Comparison of ENCODE assay signal across 1 cellular context in the genomic region with DNA sequence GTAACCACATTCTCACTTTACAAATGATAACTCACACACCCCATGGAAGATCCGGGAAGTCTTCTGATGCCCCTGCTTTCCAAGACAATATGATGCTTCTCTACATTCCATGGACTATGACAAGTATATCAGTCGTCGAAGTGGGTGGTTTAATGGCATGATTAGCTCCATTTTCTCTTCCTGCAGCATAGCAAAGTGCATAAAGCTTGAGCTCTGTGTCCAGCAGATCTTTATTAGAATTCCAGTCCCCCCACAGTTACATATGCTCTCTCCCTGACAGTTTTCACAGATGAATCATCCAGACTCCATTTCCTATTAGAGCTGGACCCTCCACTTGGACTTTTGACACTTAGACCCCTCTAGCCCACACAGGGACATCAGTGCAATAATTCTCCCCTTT.
TF ChIP-seq lines count a peak whose summit lies in the region.

No MANE protein-coding gene starts in this region.

TF ChIP-seq in IMR-90, 13 proteins besides CTCF, POLR2A, EP300 and RAD21:
- TF ChIP-seq CEBPB (IDR thresholded peaks at IDR 0.05; ENCODE audit: low read depth, low read length) (no peak), SMC3 (IDR thresholded peaks at IDR 0.05; ENCODE audit: low read depth, low read length) (no peak), MAZ (IDR thresholded peaks at IDR 0.05; ENCODE audit: borderline replicate concordance, low read depth, low read length) (no peak), MAFK (IDR thresholded peaks at IDR 0.05; ENCODE audit: low read depth, low read length) (no peak), RCOR1 (IDR thresholded peaks at IDR 0.05; ENCODE audit: insufficient replicate concordance, low read length) (no peak), NFE2L2 (IDR thresholded peaks at IDR 0.05; ENCODE audit: low read depth, low read length) (no peak)
